Comparison of ENCODE assay signal across 28 cellular contexts in the genomic region with DNA sequence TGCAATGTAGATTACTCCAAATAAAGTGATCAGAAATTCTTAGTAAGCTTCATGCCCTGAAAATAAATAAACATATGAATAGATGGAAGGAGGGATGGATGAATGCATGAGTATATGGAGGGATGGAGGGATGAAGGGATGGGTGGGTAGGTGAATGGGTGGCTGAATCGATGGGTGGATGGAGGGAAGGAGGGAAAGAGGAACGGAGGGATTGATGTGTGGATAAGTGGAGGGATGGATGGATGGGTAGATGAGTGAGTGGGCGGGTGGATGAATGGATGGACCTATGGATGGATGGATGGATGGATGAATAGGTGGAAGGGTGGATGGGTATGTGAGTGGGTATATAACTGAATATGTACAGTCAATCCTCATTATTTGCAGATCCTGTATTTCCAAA.
"Had no signal": no experiment of that assay in that cellular context is flagged by ENCODE, and none has a peak within 500 bp of the region (broad histone marks: within the 10 kb centered on the region; RNA-seq: fewer than 3 reads in every experiment).

No MANE protein-coding gene starts in this region.

- H3K4me3 ChIP-seq: ascending aorta, cardiac muscle cell had no signal

- H3K36me3 ChIP-seq: ascending aorta, cardiac muscle cell, WERI-Rb-1 had no signal

- FAIRE-seq: bronchial epithelial cell had no signal

- H3K9me3 ChIP-seq: ascending aorta had no signal

- H3K27me3 ChIP-seq: ascending aorta, cardiac muscle cell had no signal

- H3K4me1 ChIP-seq: ascending aorta had no signal

- DNase-seq: activated CD4-positive, alpha-beta T cell treated with anti-CD3 and anti-CD28 coated beads for 1 hour; activated CD4-positive, alpha-beta T cell treated with anti-CD3 and anti-CD28 coated beads for 36 hours; activated CD4-positive, alpha-beta T cell treated with anti-CD3 and anti-CD28 coated beads for 48 hours; activated CD4-positive, alpha-beta T cell treated with anti-CD3 and anti-CD28 coated beads, Interleukin-2, amount 10 ng/mL, durations not matched to agents 7 days and 5 days; activated CD4-positive, alpha-beta T cell treated with anti-CD3 and anti-CD28 coated beads, Interleukin-2, amount 50 U/mL, for 48 hours; activated CD4-positive, CD25-positive, alpha-beta regulatory T cell; activated CD8-positive, alpha-beta memory T cell treated with anti-CD3 and anti-CD28 coated beads, Interleukin-2, amount 50 U/mL, for 4 hours; activated CD8-positive, alpha-beta T cell treated with anti-CD3 and anti-CD28 coated beads for 36 hours; activated effector memory CD4-positive, alpha-beta T cell treated with Interleukin-2 at 50 U/mL for 16 hours; activated gamma-delta T cell; activated naive CD4-positive, alpha-beta T cell treated with anti-CD3 and anti-CD28 coated beads, Interleukin-2, amount 10 ng/mL, durations not matched to agents 7 days and 5 days; activated naive CD4-positive, alpha-beta T cell treated with Interleukin-2 at 50 U/mL for 16 hours; activated naive CD8-positive, alpha-beta T cell treated with anti-CD3 and anti-CD28 coated beads, Interleukin-2, amount 10 ng/mL, durations not matched to agents 7 days and 5 days; activated naive CD8-positive, alpha-beta T cell treated with anti-CD3 and anti-CD28 coated beads, Interleukin-2, amount 50 U/mL, for 24 hours; activated T-cell treated with anti-CD3 and anti-CD28 coated beads for 4 hours; activated T-cell treated with anti-CD3 and anti-CD28 coated beads, Interleukin-2, amount 50 U/mL, for 1 hour; activated T-cell treated with anti-CD3 and anti-CD28 coated beads, Interleukin-2, amount 50 U/mL, for 48 hours; amygdala; anterior cingulate cortex; caudate nucleus; cerebellar nuclear complex; T-helper 1 cell; T-helper 2 cell; T-helper 9 cell; WERI-Rb-1 had no signal

- H3K27ac ChIP-seq: ascending aorta, cardiac muscle cell, WERI-Rb-1 had no signal
